In genomic region chr9:92986175-92987110, GRCh38 we compare ENCODE assay signal across 8 cellular contexts. TPM values are rescaled to one million over a fixed set of nuclear protein-coding genes. Genes with fewer than 3 reads are reported as not detected.
DNase-seq lines count a peak whose midpoint lies in the region; ATAC-seq and TF ChIP-seq lines count a peak whose summit lies in the region.

No MANE protein-coding gene starts in this region.

- H3K36me3 ChIP-seq in Peyer's patch, result no peaks in the 10 kb centered on the region

- ATAC-seq in GM21367 (IDR thresholded peaks at IDR 0.05; ENCODE audit: unreplicated experiment), result no peak

- peak; percentile 41 for DNase-seq in DMS53 (lab: John Stamatoyannopoulos, UW)
- DNase-seq in DMS53 treated with DMSO at 0.1 percent for 48 hours (lab: John Stamatoyannopoulos, UW; ENCODE audit: unreplicated experiment), result no peak
- DNase-seq in Peyer's patch, result peak in 2 of 3 donors; percentile 46 to 76
- no peak for DNase-seq in astrocyte of the spinal cord (ENCODE audit: low read depth, low spot score)
- peak; percentile 4 for DNase-seq in myocyte (ENCODE audit: low read depth)
- DNase-seq in cerebellum (ENCODE audit: low spot score), result no peak
- no peak for DNase-seq in HK-2 (ENCODE audit: unreplicated experiment)

- in situ Hi-C loops in astrocyte of the spinal cord (cut with HindIII; ENCODE audit: low sequenced_read_pairs), result no loop called here

- no peaks in the 10 kb centered on the region for H3K9me3 ChIP-seq in Peyer's patch

- no peaks in the 10 kb centered on the region for H3K27me3 ChIP-seq in Peyer's patch

- H3K4me3 ChIP-seq in Peyer's patch (no peak overlapping the region), astrocyte of the spinal cord (ENCODE audit: low read depth, low read length) (no peak overlapping the region)

- H3K27ac ChIP-seq in Peyer's patch, result no peak overlapping the region

- TF ChIP-seq CTCF in Peyer's patch (IDR thresholded peaks at IDR 0.05) (peak; percentile 21 to 55 (median 44)), astrocyte of the spinal cord (IDR thresholded peaks at IDR 0.05; ENCODE audit: low read depth, low read length) (peak; percentile 45)

- no peaks in the 10 kb centered on the region for H3K4me1 ChIP-seq in Peyer's patch

- no peak for TF ChIP-seq POLR2A in Peyer's patch (IDR thresholded peaks at IDR 0.05)

RNA-seq across cellular contexts. Expression of gene FGD3, which starts 39.1 kb away (rescaled TPM):
- total RNA-seq in Peyer's patch, result 10 to 100 TPM in 1 of 4 donors, 1 to 10 TPM in 3; 4.6 to 48.7 (median 7.8) TPM
- 0.86 and 0.88 TPM in 2 replicates for total RNA-seq in myocyte
- 0.13 TPM for polyA plus RNA-seq in myocyte (2012)
- total RNA-seq in cerebellum, result 1.5 TPM

Comparison
In these comparisons a context has a peak if more than half of its experiments do, and no peak if none do; other contexts are left out.
1. DNase-seq: peak in DMS53 (single experiment), Peyer's patch (2 of 3) and myocyte (single experiment); none in DMS53 treated with DMSO at 0.1 percent for 48 hours (single experiment), astrocyte of the spinal cord (single experiment), cerebellum (single experiment) and HK-2 (single experiment).